11 cellular contexts compared by ENCODE assay signal in the genomic region with DNA sequence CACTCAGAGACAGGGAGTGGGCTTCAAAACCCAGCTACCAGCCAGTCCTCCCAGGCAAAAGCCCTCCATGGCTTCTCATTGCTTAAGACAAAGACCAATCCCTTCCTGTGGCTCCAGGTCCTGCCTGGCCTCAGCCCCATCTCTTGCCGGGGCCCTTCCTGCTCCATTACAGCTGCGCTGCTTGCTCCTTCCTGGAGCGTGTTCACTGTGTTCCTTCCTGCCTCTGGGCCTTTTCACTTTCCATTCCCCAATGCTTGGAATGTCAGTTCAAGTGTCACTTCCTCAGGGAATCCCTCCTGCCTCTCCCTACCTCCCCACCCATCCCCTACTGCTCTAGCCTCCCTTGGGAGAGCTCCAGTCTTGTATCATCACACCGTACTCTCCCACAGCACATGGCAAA. TPM values are rescaled to one million over a fixed set of nuclear protein-coding genes. Genes with fewer than 3 reads are reported as not detected.
DNase-seq lines count a peak whose midpoint lies in the region; ATAC-seq and TF ChIP-seq lines count a peak whose summit lies in the region.
"Had no signal": no experiment of that assay in that cellular context is flagged by ENCODE, and none has a peak within 500 bp of the region (broad histone marks: within the 10 kb centered on the region; RNA-seq: fewer than 3 reads in every experiment).

No MANE protein-coding gene starts in this region.

- TF ChIP-seq CTCF in OCI-LY7 (conservative IDR thresholded peaks at IDR 0.05; ENCODE audit: low read length): no peak
- TF ChIP-seq CTCF in left ventricle myocardium inferior (IDR thresholded peaks at IDR 0.05; ENCODE audit: borderline replicate concordance): no peak
- no peak for TF ChIP-seq CTCF in osteocyte (IDR thresholded peaks at IDR 0.05)

- no peak overlapping the region for H3K4me3 ChIP-seq in OCI-LY7 (ENCODE audit: low read depth, low read length, poor library complexity, severe bottlenecking)
- H3K4me3 ChIP-seq in left ventricle myocardium inferior: no peak overlapping the region
- H3K4me3 ChIP-seq: K562, left lung had no signal

- peak overlapping the region; percentile 55 for H3K4me2 ChIP-seq in OCI-LY7 (ENCODE audit: low read length)

- peaks cover 3% of the 10 kb centered on the region for H3K9me3 Mint-ChIP-seq in osteocyte (ENCODE audit: unreplicated experiment)
- peaks cover 4% of the 10 kb centered on the region for H3K9me3 Mint-ChIP-seq in activated naive CD8-positive, alpha-beta T cell treated with anti-CD3 and anti-CD28 coated beads, Interleukin-2, amount 50 U/mL, for 24 hours
- H3K9me3 Mint-ChIP-seq: activated T-cell treated with anti-CD3 and anti-CD28 coated beads, Interleukin-2, amount 50 U/mL, for 72 hours had no signal

- peaks cover 2% of the 10 kb centered on the region for H3K36me3 Mint-ChIP-seq in osteocyte (ENCODE audit: unreplicated experiment)
- H3K36me3 Mint-ChIP-seq in activated naive CD8-positive, alpha-beta T cell treated with anti-CD3 and anti-CD28 coated beads, Interleukin-2, amount 50 U/mL, for 24 hours (ENCODE audit: low read depth): no peaks in the 10 kb centered on the region

- H3K36me3 ChIP-seq in OCI-LY7 (ENCODE audit: insufficient read depth, low read length) (no peaks in the 10 kb centered on the region), left ventricle myocardium inferior (no peaks in the 10 kb centered on the region)
- H3K36me3 ChIP-seq: left lung had no signal

- CTCF ChIA-PET in OCI-LY7 (lab: Charles Lee; ENCODE audit: unreplicated experiment): interaction anchor here (0.8 kb wide), 1 partner anchor 20 kb away, joined by 3 read pairs; no protein-coding TSS in a partner anchor

- DNase-seq in A172 (ENCODE audit: low spot score) (peak; percentile 89), OCI-LY7 (ENCODE audit: low spot score) (no peak), left ventricle myocardium inferior (peak; percentile 48), osteocyte (ENCODE audit: extremely low spot score, unreplicated experiment) (no peak), inferior parietal cortex (ENCODE audit: extremely low spot score) (no peak), GM03348 (ENCODE audit: low spot score) (no peak), NCI-H524 (lab: John Stamatoyannopoulos, UW) (no peak)
- DNase-seq in activated naive CD8-positive, alpha-beta T cell treated with anti-CD3 and anti-CD28 coated beads, Interleukin-2, amount 50 U/mL, for 24 hours: no peak
- DNase-seq: activated T-cell treated with anti-CD3 and anti-CD28 coated beads, Interleukin-2, amount 50 U/mL, for 72 hours; left lung had no signal

- H3K79me2 ChIP-seq in OCI-LY7 (ENCODE audit: insufficient read depth, low read depth, low read length): no peaks in the 10 kb centered on the region

- POLR2A ChIA-PET in OCI-LY7 (lab: Charles Lee): no interaction called here

- H3K4me1 ChIP-seq in OCI-LY7 (ENCODE audit: insufficient read depth, low read length, poor library complexity, severe bottlenecking) (peaks cover 20% of the 10 kb centered on the region), left ventricle myocardium inferior (peaks cover 45% of the 10 kb centered on the region)

- H3K9me2 ChIP-seq in OCI-LY7 (ENCODE audit: insufficient read depth, low read length): no peaks in the 10 kb centered on the region

- no peak for ATAC-seq in activated naive CD8-positive, alpha-beta T cell treated with anti-CD3 and anti-CD28 coated beads, Interleukin-2, amount 50 U/mL, for 24 hours
- ATAC-seq: activated T-cell treated with anti-CD3 and anti-CD28 coated beads, Interleukin-2, amount 50 U/mL, for 72 hours; K562 had no signal

- BruUV-seq in OCI-LY7 (replicated peaks; lab: Mats Ljungman, UMichigan): no TSS peak

- peak overlapping the region; percentile 85 for H3K27ac Mint-ChIP-seq in osteocyte (ENCODE audit: unreplicated experiment)
- H3K27ac Mint-ChIP-seq in activated naive CD8-positive, alpha-beta T cell treated with anti-CD3 and anti-CD28 coated beads, Interleukin-2, amount 50 U/mL, for 24 hours: no peak overlapping the region
- H3K27ac Mint-ChIP-seq: activated T-cell treated with anti-CD3 and anti-CD28 coated beads, Interleukin-2, amount 50 U/mL, for 72 hours had no signal

- intact Hi-C loops in OCI-LY7 (cut with micrococcal nuclease; ENCODE audit: unreplicated experiment) (no loop called here), left ventricle myocardium inferior (cut with micrococcal nuclease) (no loop called here)

- H3K27ac ChIP-seq in OCI-LY7 (ENCODE audit: low read depth, low read length, poor library complexity, severe bottlenecking) (peak overlapping the region; percentile 13), left ventricle myocardium inferior (replicated peaks) (peak overlapping the region; percentile 91)

- H2AFZ ChIP-seq in OCI-LY7 (ENCODE audit: low read length): peak overlapping the region; percentile 40; the same call in 1 of the 2 replicates

- no peaks in the 10 kb centered on the region for H3K27me3 Mint-ChIP-seq in osteocyte (ENCODE audit: unreplicated experiment)
- no peaks in the 10 kb centered on the region for H3K27me3 Mint-ChIP-seq in activated naive CD8-positive, alpha-beta T cell treated with anti-CD3 and anti-CD28 coated beads, Interleukin-2, amount 50 U/mL, for 24 hours

- peak overlapping the region; percentile 26 for H3K4me3 Mint-ChIP-seq in osteocyte (ENCODE audit: unreplicated experiment)
- no peak overlapping the region for H3K4me3 Mint-ChIP-seq in activated naive CD8-positive, alpha-beta T cell treated with anti-CD3 and anti-CD28 coated beads, Interleukin-2, amount 50 U/mL, for 24 hours
- H3K4me3 Mint-ChIP-seq: activated T-cell treated with anti-CD3 and anti-CD28 coated beads, Interleukin-2, amount 50 U/mL, for 72 hours had no signal

- no peaks in the 10 kb centered on the region for H3K27me3 ChIP-seq in left ventricle myocardium inferior (ENCODE audit: low read depth)
- H3K27me3 ChIP-seq: left lung had no signal

- no peaks in the 10 kb centered on the region for H4K20me1 ChIP-seq in OCI-LY7 (ENCODE audit: insufficient read depth, low read length)

- no peaks in the 10 kb centered on the region for H3K9me3 ChIP-seq in OCI-LY7 (ENCODE audit: low read length)
- peaks cover 3% of the 10 kb centered on the region for H3K9me3 ChIP-seq in left ventricle myocardium inferior (replicated peaks)
- H3K9me3 ChIP-seq: left lung had no signal

- H3K4me1 Mint-ChIP-seq in osteocyte (ENCODE audit: unreplicated experiment): peaks cover 39% of the 10 kb centered on the region
- no peaks in the 10 kb centered on the region for H3K4me1 Mint-ChIP-seq in activated naive CD8-positive, alpha-beta T cell treated with anti-CD3 and anti-CD28 coated beads, Interleukin-2, amount 50 U/mL, for 24 hours

RNA-seq across cellular contexts. Expression of gene ITPR3, which starts 11.1 kb away (rescaled TPM):
- total RNA-seq in A172 (2014; rRNA removed; shearing (Covaris generic)): 57.5 and 59.8 TPM in 2 replicates
- 47.8 and 56.6 TPM in 2 replicates for total RNA-seq in OCI-LY7 (2014; rRNA removed; shearing (Covaris generic))
- total RNA-seq in OCI-LY7 (2022): 83.5 and 88.6 TPM in 2 replicates
- total RNA-seq in left ventricle myocardium inferior: 5.6 TPM
- 21.6 and 22.8 TPM in 2 replicates for total RNA-seq in osteocyte

RNA-seq across cellular contexts. Expression of gene BAK1, which starts 30.0 kb away (rescaled TPM):
- 23.1 and 27.1 TPM in 2 replicates for total RNA-seq in A172 (2014; rRNA removed; shearing (Covaris generic))
- 10.6 and 13.9 TPM in 2 replicates for total RNA-seq in OCI-LY7 (2014; rRNA removed; shearing (Covaris generic))
- total RNA-seq in OCI-LY7 (2022): 29.9 and 33.8 TPM in 2 replicates
- 19.7 TPM for total RNA-seq in left ventricle myocardium inferior
- 20.5 and 22.6 TPM in 2 replicates for total RNA-seq in osteocyte

Comparison
In these comparisons a context has a peak if more than half of its experiments do, and no peak if none do; other contexts are left out.
1. DNase-seq: peak in A172 (single experiment) and left ventricle myocardium inferior (single experiment); none in OCI-LY7 (single experiment), osteocyte (single experiment), inferior parietal cortex (single experiment), GM03348 (single experiment), NCI-H524 (0 of 2) and activated naive CD8-positive, alpha-beta T cell treated with anti-CD3 and anti-CD28 coated beads, Interleukin-2, amount 50 U/mL, for 24 hours (single experiment).